ENCODE assay signal across 14 cellular contexts in genomic region chr3:193742628-193743027, GRCh38.
A peak's percentile ranks its signal among the peaks of the same experiment; 100 is the strongest.
DNase-seq lines count a peak whose midpoint lies in the region; ATAC-seq and TF ChIP-seq lines count a peak whose summit lies in the region.
"Had no signal": no experiment of that assay in that cellular context is flagged by ENCODE, and none has a peak within 500 bp of the region (broad histone marks: within the 10 kb centered on the region; RNA-seq: fewer than 3 reads in every experiment).

No MANE protein-coding gene starts in this region.

- peaks cover 12% of the 10 kb centered on the region for H3K4me1 ChIP-seq in Loucy (ENCODE audit: insufficient read depth, low read length, poor library complexity, severe bottlenecking)
- H3K4me1 ChIP-seq: uterus had no signal

- H3K4me2 ChIP-seq in Loucy (ENCODE audit: low read depth, low read length, poor library complexity, severe bottlenecking): no peak overlapping the region

- H3F3A ChIP-seq in Loucy (ENCODE audit: low read depth): no peaks in the 10 kb centered on the region

- no peaks in the 10 kb centered on the region for H3K9me2 ChIP-seq in Loucy (replicated peaks; ENCODE audit: low read depth, low read length)

- no peaks in the 10 kb centered on the region for H3K27me3 ChIP-seq in Loucy (ENCODE audit: insufficient read depth, low read length, poor library complexity, severe bottlenecking)
- H3K27me3 ChIP-seq: dorsolateral prefrontal cortex, uterus had no signal

- in situ Hi-C loops in ACHN (cut with HindIII; ENCODE audit: low pct_ligation_motif_present, low pct_unique_long_range_greater_than_20kb, low sequenced_read_pairs): no loop called here

- peak; percentile 8 for DNase-seq in ACHN
- no peak for DNase-seq in A172 (ENCODE audit: low spot score)
- DNase-seq in sciatic nerve (ENCODE audit: low spot score): no peak
- DNase-seq: dorsolateral prefrontal cortex, foreskin fibroblast, Kasumi-1, left cardiac atrium, SIG-M5, uterus had no signal

- no peaks in the 10 kb centered on the region for H3K36me3 ChIP-seq in Loucy (ENCODE audit: insufficient read depth, low read length)
- H3K36me3 ChIP-seq: uterus had no signal

- intact Hi-C loops in sciatic nerve (cut with DNase I): no loop called here

- no peak for TF ChIP-seq CTCF in Loucy (conservative IDR thresholded peaks at IDR 0.05; ENCODE audit: low read length)

- no peak overlapping the region for H3K4me3 ChIP-seq in Loucy (ENCODE audit: low read length, poor library complexity, severe bottlenecking)
- H3K4me3 ChIP-seq: dorsolateral prefrontal cortex, uterus had no signal

- ATAC-seq in GM18858 (IDR thresholded peaks at IDR 0.05; ENCODE audit: unreplicated experiment) (peak; percentile 48), GM21737 (IDR thresholded peaks at IDR 0.05; ENCODE audit: unreplicated experiment) (peak; percentile 64), HG03039 (IDR thresholded peaks at IDR 0.05; ENCODE audit: unreplicated experiment) (no peak), HG03025 (IDR thresholded peaks at IDR 0.05; ENCODE audit: low FRiP score, unreplicated experiment) (no peak), sciatic nerve (no peak)
- ATAC-seq: left cardiac atrium had no signal

- H2AFZ ChIP-seq in Loucy (ENCODE audit: low read length): peak overlapping the region; percentile 18; the same call in 1 of the 2 replicates

- no peak overlapping the region for H3K9ac ChIP-seq in Loucy (ENCODE audit: low read depth, low read length, poor library complexity, severe bottlenecking)

- no peaks in the 10 kb centered on the region for H4K20me1 ChIP-seq in Loucy (ENCODE audit: insufficient read depth, low read length, poor library complexity, severe bottlenecking)

- H3K9me3 ChIP-seq in Loucy (ENCODE audit: insufficient read depth, low read depth, low read length): no peaks in the 10 kb centered on the region
- H3K9me3 ChIP-seq: uterus had no signal

- H3K79me2 ChIP-seq in Loucy (ENCODE audit: insufficient read depth, low read length): no peaks in the 10 kb centered on the region

Comparison
In these comparisons a context has a peak if more than half of its experiments do, and no peak if none do; other contexts are left out.
1. ATAC-seq: peak in GM18858 (single experiment) and GM21737 (single experiment); none in HG03039 (single experiment), HG03025 (single experiment) and sciatic nerve (single experiment).